Comparison of ENCODE assay signal across 1 cellular context in genomic region chr6:1263039-1263849, GRCh38.
TF ChIP-seq lines count a peak whose summit lies in the region.

No MANE protein-coding gene starts in this region.

TF ChIP-seq in GM23338, 12 proteins besides CTCF, POLR2A, EP300 and RAD21 (continued from another document):
- TF ChIP-seq, protein P1, sequence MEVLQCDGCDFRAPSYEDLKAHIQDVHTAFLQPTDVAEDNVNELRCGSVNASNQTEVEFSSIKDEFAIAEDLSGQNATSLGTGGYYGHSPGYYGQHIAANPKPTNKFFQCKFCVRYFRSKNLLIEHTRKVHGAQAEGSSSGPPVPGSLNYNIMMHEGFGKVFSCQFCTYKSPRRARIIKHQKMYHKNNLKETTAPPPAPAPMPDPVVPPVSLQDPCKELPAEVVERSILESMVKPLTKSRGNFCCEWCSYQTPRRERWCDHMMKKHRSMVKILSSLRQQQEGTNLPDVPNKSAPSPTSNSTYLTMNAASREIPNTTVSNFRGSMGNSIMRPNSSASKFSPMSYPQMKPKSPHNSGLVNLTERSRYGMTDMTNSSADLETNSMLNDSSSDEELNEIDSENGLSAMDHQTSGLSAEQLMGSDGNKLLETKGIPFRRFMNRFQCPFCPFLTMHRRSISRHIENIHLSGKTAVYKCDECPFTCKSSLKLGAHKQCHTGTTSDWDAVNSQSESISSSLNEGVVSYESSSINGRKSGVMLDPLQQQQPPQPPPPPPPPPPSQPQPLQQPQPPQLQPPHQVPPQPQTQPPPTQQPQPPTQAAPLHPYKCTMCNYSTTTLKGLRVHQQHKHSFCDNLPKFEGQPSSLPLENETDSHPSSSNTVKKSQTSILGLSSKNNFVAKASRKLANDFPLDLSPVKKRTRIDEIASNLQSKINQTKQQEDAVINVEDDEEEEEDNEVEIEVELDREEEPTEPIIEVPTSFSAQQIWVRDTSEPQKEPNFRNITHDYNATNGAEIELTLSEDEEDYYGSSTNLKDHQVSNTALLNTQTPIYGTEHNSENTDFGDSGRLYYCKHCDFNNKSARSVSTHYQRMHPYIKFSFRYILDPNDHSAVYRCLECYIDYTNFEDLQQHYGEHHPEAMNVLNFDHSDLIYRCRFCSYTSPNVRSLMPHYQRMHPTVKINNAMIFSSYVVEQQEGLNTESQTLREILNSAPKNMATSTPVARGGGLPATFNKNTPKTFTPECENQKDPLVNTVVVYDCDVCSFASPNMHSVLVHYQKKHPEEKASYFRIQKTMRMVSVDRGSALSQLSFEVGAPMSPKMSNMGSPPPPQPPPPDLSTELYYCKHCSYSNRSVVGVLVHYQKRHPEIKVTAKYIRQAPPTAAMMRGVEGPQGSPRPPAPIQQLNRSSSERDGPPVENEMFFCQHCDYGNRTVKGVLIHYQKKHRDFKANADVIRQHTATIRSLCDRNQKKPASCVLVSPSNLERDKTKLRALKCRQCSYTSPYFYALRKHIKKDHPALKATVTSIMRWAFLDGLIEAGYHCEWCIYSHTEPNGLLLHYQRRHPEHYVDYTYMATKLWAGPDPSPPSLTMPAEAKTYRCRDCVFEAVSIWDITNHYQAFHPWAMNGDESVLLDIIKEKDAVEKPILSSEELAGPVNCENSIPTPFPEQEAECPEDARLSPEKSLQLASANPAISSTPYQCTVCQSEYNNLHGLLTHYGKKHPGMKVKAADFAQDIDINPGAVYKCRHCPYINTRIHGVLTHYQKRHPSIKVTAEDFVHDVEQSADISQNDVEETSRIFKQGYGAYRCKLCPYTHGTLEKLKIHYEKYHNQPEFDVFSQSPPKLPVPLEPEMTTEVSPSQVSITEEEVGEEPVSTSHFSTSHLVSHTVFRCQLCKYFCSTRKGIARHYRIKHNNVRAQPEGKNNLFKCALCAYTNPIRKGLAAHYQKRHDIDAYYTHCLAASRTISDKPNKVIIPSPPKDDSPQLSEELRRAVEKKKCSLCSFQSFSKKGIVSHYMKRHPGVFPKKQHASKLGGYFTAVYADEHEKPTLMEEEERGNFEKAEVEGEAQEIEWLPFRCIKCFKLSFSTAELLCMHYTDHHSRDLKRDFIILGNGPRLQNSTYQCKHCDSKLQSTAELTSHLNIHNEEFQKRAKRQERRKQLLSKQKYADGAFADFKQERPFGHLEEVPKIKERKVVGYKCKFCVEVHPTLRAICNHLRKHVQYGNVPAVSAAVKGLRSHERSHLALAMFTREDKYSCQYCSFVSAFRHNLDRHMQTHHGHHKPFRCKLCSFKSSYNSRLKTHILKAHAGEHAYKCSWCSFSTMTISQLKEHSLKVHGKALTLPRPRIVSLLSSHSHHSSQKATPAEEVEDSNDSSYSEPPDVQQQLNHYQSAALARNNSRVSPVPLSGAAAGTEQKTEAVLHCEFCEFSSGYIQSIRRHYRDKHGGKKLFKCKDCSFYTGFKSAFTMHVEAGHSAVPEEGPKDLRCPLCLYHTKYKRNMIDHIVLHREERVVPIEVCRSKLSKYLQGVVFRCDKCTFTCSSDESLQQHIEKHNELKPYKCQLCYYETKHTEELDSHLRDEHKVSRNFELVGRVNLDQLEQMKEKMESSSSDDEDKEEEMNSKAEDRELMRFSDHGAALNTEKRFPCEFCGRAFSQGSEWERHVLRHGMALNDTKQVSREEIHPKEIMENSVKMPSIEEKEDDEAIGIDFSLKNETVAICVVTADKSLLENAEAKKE (CRISPR knock-in tag; IDR thresholded peaks at IDR 0.05) = no peak
- no peak for TF ChIP-seq EZH2phosphoT487 (IDR thresholded peaks at IDR 0.05; ENCODE audit: unreplicated experiment)
